Comparison of ENCODE assay signal across 8 cellular contexts in the genomic region with DNA sequence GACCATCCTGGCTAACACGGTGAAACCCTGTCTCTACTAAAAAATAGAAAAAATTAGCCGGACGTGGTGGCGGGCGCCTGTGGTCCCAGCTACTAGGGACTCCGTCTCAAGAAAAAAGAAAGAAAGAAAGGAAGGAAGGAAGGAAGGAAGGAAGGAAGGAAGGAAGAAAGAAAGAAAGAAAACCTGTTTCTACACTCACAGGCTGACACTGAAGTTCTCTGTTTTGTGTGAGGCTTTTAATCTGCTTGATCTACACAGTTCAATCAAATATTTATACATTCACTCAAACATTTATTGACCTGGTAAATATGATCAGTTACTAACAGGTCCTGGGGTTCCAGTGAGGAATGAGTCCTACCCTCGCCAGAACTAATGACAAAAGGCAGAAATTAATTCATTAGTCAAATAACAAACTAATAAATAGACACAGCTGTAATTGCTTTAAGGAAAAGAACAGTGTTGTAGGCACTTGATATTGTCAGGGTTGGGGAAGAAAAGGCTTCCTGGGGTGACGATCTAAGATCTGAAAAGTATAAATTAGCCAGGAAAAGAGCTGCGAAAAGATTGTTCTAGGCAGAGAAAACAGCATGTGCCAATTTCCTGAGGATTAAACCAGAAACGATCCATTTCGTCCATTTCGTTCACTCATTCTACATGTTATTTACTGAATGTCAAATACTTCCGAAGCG. TPM values are rescaled to one million over a fixed set of nuclear protein-coding genes. Genes with fewer than 3 reads are reported as not detected.
DNase-seq lines count a peak whose midpoint lies in the region; TF ChIP-seq lines count a peak whose summit lies in the region.

No MANE protein-coding gene starts in this region.

- H3K4me3 Mint-ChIP-seq in progenitor cell of endocrine pancreas (ENCODE audit: low read depth) = peak overlapping the region; percentile 84

- no peaks in the 10 kb centered on the region for H3K9me3 Mint-ChIP-seq in progenitor cell of endocrine pancreas (ENCODE audit: low read depth)

- H3K27ac Mint-ChIP-seq in progenitor cell of endocrine pancreas = peak overlapping the region; percentile 95

- H3K4me3 ChIP-seq in epithelial cell of proximal tubule (ENCODE audit: low read depth, low read length) = peak overlapping the region; percentile 50

- H3K4me1 Mint-ChIP-seq in progenitor cell of endocrine pancreas (ENCODE audit: low read depth) = peaks cover 28% of the 10 kb centered on the region

- TF ChIP-seq CTCF in epithelial cell of proximal tubule (conservative IDR thresholded peaks at IDR 0.05; ENCODE audit: low read depth, low read length) = no peak
- TF ChIP-seq CTCF in progenitor cell of endocrine pancreas (IDR thresholded peaks at IDR 0.05; ENCODE audit: unreplicated experiment) = no peak

- H3K27me3 Mint-ChIP-seq in progenitor cell of endocrine pancreas = no peaks in the 10 kb centered on the region

- H3K36me3 Mint-ChIP-seq in progenitor cell of endocrine pancreas (ENCODE audit: insufficient read depth) = peaks cover under 1% of the 10 kb centered on the region

- peak; percentile 13 for DNase-seq in GF-D8 (lab: John Stamatoyannopoulos, UW)
- DNase-seq in RKO (ENCODE audit: low spot score) = peak; percentile 8
- no peak for DNase-seq in epithelial cell of proximal tubule (ENCODE audit: low read depth)
- DNase-seq in progenitor cell of endocrine pancreas (ENCODE audit: low spot score, unreplicated experiment) = no peak
- no peak for DNase-seq in inferior parietal cortex (ENCODE audit: extremely low spot score)
- no peak for DNase-seq in mesenteric fat pad (ENCODE audit: low spot score)
- DNase-seq in activated CD8-positive, alpha-beta memory T cell treated with anti-CD3 and anti-CD28 coated beads for 24 hours = no peak
- DNase-seq in putamen (ENCODE audit: low spot score) = no peak

RNA-seq across cellular contexts. Expression of gene CHAF1A, which starts 0.8 kb away (rescaled TPM):
- total RNA-seq in epithelial cell of proximal tubule = 36.7 and 50.2 TPM in 2 replicates
- total RNA-seq in progenitor cell of endocrine pancreas = 41.8 and 48.2 TPM in 2 replicates
- total RNA-seq in mesenteric fat pad = 6.0 TPM

RNA-seq across cellular contexts. Expression of gene SH3GL1, which starts 1.3 kb away (rescaled TPM):
- total RNA-seq in epithelial cell of proximal tubule = 66.5 and 109 TPM in 2 replicates
- 55.6 and 61.6 TPM in 2 replicates for total RNA-seq in progenitor cell of endocrine pancreas
- 91.2 TPM for total RNA-seq in mesenteric fat pad

RNA-seq across cellular contexts. Expression of gene UBXN6, which starts 56.0 kb away (rescaled TPM):
- total RNA-seq in epithelial cell of proximal tubule (40.9 and 62.4 TPM in 2 replicates), progenitor cell of endocrine pancreas (57.2 and 61.8 TPM in 2 replicates), mesenteric fat pad (119 TPM)

RNA-seq across cellular contexts. Expression of gene MPND, which starts 58.3 kb away (rescaled TPM):
- total RNA-seq in epithelial cell of proximal tubule = 3.9 and 6.3 TPM in 2 replicates
- total RNA-seq in progenitor cell of endocrine pancreas = 62.2 and 64.2 TPM in 2 replicates
- total RNA-seq in mesenteric fat pad = 14.4 TPM

Comparison
In these comparisons a context has a peak if more than half of its experiments do, and no peak if none do; other contexts are left out.
1. DNase-seq: peak in GF-D8 (single experiment) and RKO (single experiment); none in epithelial cell of proximal tubule (single experiment), progenitor cell of endocrine pancreas (single experiment), inferior parietal cortex (single experiment), mesenteric fat pad (single experiment), activated CD8-positive, alpha-beta memory T cell treated with anti-CD3 and anti-CD28 coated beads for 24 hours (single experiment) and putamen (single experiment).